Comparison of ENCODE assay signal across 15 cellular contexts in genomic region chr17:80772906-80773242, GRCh38.
DNase-seq lines count a peak whose midpoint lies in the region; ATAC-seq and TF ChIP-seq lines count a peak whose summit lies in the region.
"Had no signal": no experiment of that assay in that cellular context is flagged by ENCODE, and none has a peak within 500 bp of the region (broad histone marks: within the 10 kb centered on the region; RNA-seq: fewer than 3 reads in every experiment).

No MANE protein-coding gene starts in this region.

- H3K4me3 ChIP-seq in mesenchymal stem cell (ENCODE audit: insufficient read depth in 1 of 2, low read depth in 1 of 2, low read length in 2 of 2) (no peak overlapping the region), ovary (no peak overlapping the region)
- H3K4me3 ChIP-seq: smooth muscle cell had no signal

- H3K18ac ChIP-seq in mesenchymal stem cell (ENCODE audit: low read depth in 1 of 2, low read length in 2 of 2), result peak overlapping the region; percentile 65 to 73

- H3K4ac ChIP-seq in mesenchymal stem cell (ENCODE audit: low read depth in 1 of 2, low read length in 2 of 2), result peak overlapping the region in 1 of 2 experiments; percentile 76

- peaks cover 4% of the 10 kb centered on the region for H3K4me1 ChIP-seq in mesenchymal stem cell (ENCODE audit: control insufficient read depth, insufficient read depth, low read depth, low read length)
- H3K4me1 ChIP-seq in ovary (ENCODE audit: insufficient read depth), result no peaks in the 10 kb centered on the region

- CTCF ChIA-PET in activated CD8-positive, alpha-beta T cell treated with anti-CD3 and anti-CD28 coated beads for 36 hours (lab: Charles Lee), result interaction anchor here (1.5 to 4.2 kb wide), 3 partner anchors 10 to 21 kb away, joined by 3 to 25 read pairs (median 13); no protein-coding TSS in a partner anchor

- H3K9ac ChIP-seq in mesenchymal stem cell (ENCODE audit: low read length), result peak overlapping the region; percentile 50

- H3K36me3 ChIP-seq in mesenchymal stem cell (ENCODE audit: control insufficient read depth in 1 of 2, insufficient read depth in 2 of 2, low read depth in 1 of 2, low read length in 2 of 2) (peaks cover 10 to 33% of the 10 kb centered on the region in 2 experiments), ovary (no peaks in the 10 kb centered on the region)

- peak overlapping the region in 1 of 2 experiments; percentile 64 for H3K14ac ChIP-seq in mesenchymal stem cell (ENCODE audit: low read length in 2 of 2)

- no peak overlapping the region for H3K23ac ChIP-seq in mesenchymal stem cell (ENCODE audit: low read length in 2 of 2)

- H3K27me3 Mint-ChIP-seq in activated CD4-positive, alpha-beta T cell treated with anti-CD3 and anti-CD28 coated beads, Interleukin-2, amount 10 ng/mL, durations not matched to agents 24 days and 14 days, result no peaks in the 10 kb centered on the region
- H3K27me3 Mint-ChIP-seq in activated CD8-positive, alpha-beta T cell treated with anti-CD3 and anti-CD28 coated beads for 36 hours, result no peaks in the 10 kb centered on the region
- H3K27me3 Mint-ChIP-seq: activated CD4-positive, alpha-beta memory T cell treated with anti-CD3 and anti-CD28 coated beads, Interleukin-2, amount 10 ng/mL, durations not matched to agents 7 days and 5 days had no signal

- POLR2A ChIA-PET in activated CD8-positive, alpha-beta T cell treated with anti-CD3 and anti-CD28 coated beads for 36 hours (lab: Charles Lee), result no interaction called here

- H3K27ac ChIP-seq in mesenchymal stem cell (ENCODE audit: low read length, poor library complexity, severe bottlenecking) (no peak overlapping the region), temporal lobe (ENCODE audit: low read depth, low read length) (peak overlapping the region; percentile 89), ovary (no peak overlapping the region)

- no peaks in the 10 kb centered on the region for H3K27me3 ChIP-seq in mesenchymal stem cell (ENCODE audit: control insufficient read depth in 1 of 2, insufficient read depth in 1 of 2, low read length in 2 of 2)
- no peaks in the 10 kb centered on the region for H3K27me3 ChIP-seq in ovary

- H3K4me1 Mint-ChIP-seq in activated CD4-positive, alpha-beta T cell treated with anti-CD3 and anti-CD28 coated beads, Interleukin-2, amount 10 ng/mL, durations not matched to agents 24 days and 14 days, result peaks cover 72% of the 10 kb centered on the region
- H3K4me1 Mint-ChIP-seq in activated CD8-positive, alpha-beta T cell treated with anti-CD3 and anti-CD28 coated beads for 36 hours (ENCODE audit: low read depth), result peaks cover 59% of the 10 kb centered on the region

- no peak for DNase-seq in activated CD4-positive, alpha-beta T cell treated with anti-CD3 and anti-CD28 coated beads, Interleukin-2, amount 10 ng/mL, durations not matched to agents 24 days and 14 days
- no peak for DNase-seq in activated CD4-positive, alpha-beta T cell treated with anti-CD3 and anti-CD28 coated beads, Interleukin-2, amount 50 U/mL, for 4 hours
- no peak for DNase-seq in activated CD8-positive, alpha-beta T cell treated with anti-CD3 and anti-CD28 coated beads for 36 hours
- DNase-seq in mesenchymal stem cell, result no peak
- no peak for DNase-seq in ovary
- DNase-seq: activated CD4-positive, alpha-beta memory T cell treated with anti-CD3 and anti-CD28 coated beads, Interleukin-2, amount 10 ng/mL, durations not matched to agents 7 days and 5 days; aorta; effector memory CD4-positive, alpha-beta T cell; natural killer cell; NK-92 treated with Interleukin-12 subunit alpha and Interleukin-12 subunit beta, amount 100 ng/mL, for 24 hours; SW 1271 had no signal

- no peak for TF ChIP-seq POLR2A in ovary (IDR thresholded peaks at IDR 0.05)

- H3K4me3 Mint-ChIP-seq in activated CD4-positive, alpha-beta T cell treated with anti-CD3 and anti-CD28 coated beads, Interleukin-2, amount 10 ng/mL, durations not matched to agents 24 days and 14 days, result peak overlapping the region; percentile 39
- no peak overlapping the region for H3K4me3 Mint-ChIP-seq in activated CD8-positive, alpha-beta T cell treated with anti-CD3 and anti-CD28 coated beads for 36 hours
- H3K4me3 Mint-ChIP-seq: activated CD4-positive, alpha-beta memory T cell treated with anti-CD3 and anti-CD28 coated beads, Interleukin-2, amount 10 ng/mL, durations not matched to agents 7 days and 5 days; natural killer cell had no signal

- H3K9me3 ChIP-seq in mesenchymal stem cell (ENCODE audit: control insufficient read depth, low read length) (no peaks in the 10 kb centered on the region), ovary (no peaks in the 10 kb centered on the region)

- no peak for TF ChIP-seq CTCF in activated CD8-positive, alpha-beta T cell treated with anti-CD3 and anti-CD28 coated beads for 36 hours (IDR thresholded peaks at IDR 0.05)
- TF ChIP-seq CTCF in ovary (IDR thresholded peaks at IDR 0.05), result no peak

- no peaks in the 10 kb centered on the region for H3K9me3 Mint-ChIP-seq in activated CD4-positive, alpha-beta T cell treated with anti-CD3 and anti-CD28 coated beads, Interleukin-2, amount 10 ng/mL, durations not matched to agents 24 days and 14 days
- H3K9me3 Mint-ChIP-seq in activated CD8-positive, alpha-beta T cell treated with anti-CD3 and anti-CD28 coated beads for 36 hours, result no peaks in the 10 kb centered on the region
- H3K9me3 Mint-ChIP-seq: activated CD4-positive, alpha-beta memory T cell treated with anti-CD3 and anti-CD28 coated beads, Interleukin-2, amount 10 ng/mL, durations not matched to agents 7 days and 5 days; natural killer cell had no signal

- peak overlapping the region; percentile 64 for H4K91ac ChIP-seq in mesenchymal stem cell (ENCODE audit: low read length)

- no peak for ATAC-seq in activated CD8-positive, alpha-beta T cell treated with anti-CD3 and anti-CD28 coated beads for 36 hours
- ATAC-seq in GM21786 (IDR thresholded peaks at IDR 0.05; ENCODE audit: unreplicated experiment), result no peak
- ATAC-seq in HG03025 (IDR thresholded peaks at IDR 0.05; ENCODE audit: low FRiP score, unreplicated experiment), result no peak

- peak overlapping the region; percentile 74 for H4K8ac ChIP-seq in mesenchymal stem cell (ENCODE audit: low read length)

- H2BK120ac ChIP-seq in mesenchymal stem cell (ENCODE audit: low read depth, low read length), result peak overlapping the region; percentile 66

- H3K27ac Mint-ChIP-seq in activated CD4-positive, alpha-beta T cell treated with anti-CD3 and anti-CD28 coated beads, Interleukin-2, amount 10 ng/mL, durations not matched to agents 24 days and 14 days, result peak overlapping the region; percentile 98
- peak overlapping the region; percentile 95 for H3K27ac Mint-ChIP-seq in activated CD8-positive, alpha-beta T cell treated with anti-CD3 and anti-CD28 coated beads for 36 hours
- H3K27ac Mint-ChIP-seq: activated CD4-positive, alpha-beta memory T cell treated with anti-CD3 and anti-CD28 coated beads, Interleukin-2, amount 10 ng/mL, durations not matched to agents 7 days and 5 days; natural killer cell had no signal

- peaks cover 22% of the 10 kb centered on the region for H3K79me1 ChIP-seq in mesenchymal stem cell (replicated peaks; ENCODE audit: low read length, poor library complexity, severe bottlenecking)

- peaks cover 48% of the 10 kb centered on the region for H3K36me3 Mint-ChIP-seq in activated CD4-positive, alpha-beta T cell treated with anti-CD3 and anti-CD28 coated beads, Interleukin-2, amount 10 ng/mL, durations not matched to agents 24 days and 14 days (ENCODE audit: low read depth)
- H3K36me3 Mint-ChIP-seq in activated CD8-positive, alpha-beta T cell treated with anti-CD3 and anti-CD28 coated beads for 36 hours (ENCODE audit: low read depth), result peaks cover 40% of the 10 kb centered on the region

- 94% methylated on average over 8 of the region's 8 CpGs for WGBS in mesenchymal stem cell
- WGBS in ovary, 3 donors, result 91 to 93% (median 91%) methylated on average over 8 of the region's 8 CpGs

- no peak for TF ChIP-seq EP300 in ovary (IDR thresholded peaks at IDR 0.05)

- H2BK12ac ChIP-seq in mesenchymal stem cell (ENCODE audit: low read length in 2 of 2), result peak overlapping the region; percentile 28 to 83

- intact Hi-C loops in activated CD4-positive, alpha-beta T cell treated with anti-CD3 and anti-CD28 coated beads, Interleukin-2, amount 10 ng/mL, durations not matched to agents 24 days and 14 days (cut with micrococcal nuclease), result no loop called here
- intact Hi-C loops in activated CD8-positive, alpha-beta T cell treated with anti-CD3 and anti-CD28 coated beads for 36 hours (cut with micrococcal nuclease), result no loop called here
- intact Hi-C loops in ovary (cut with DNase I), result loop anchor here in 1 of 4 donors (10.0 kb wide), 1 partner anchor 62 kb away; no protein-coding TSS in a partner anchor

- no peak overlapping the region for H2AK5ac ChIP-seq in mesenchymal stem cell (ENCODE audit: low read length, severe bottlenecking)

- no peak overlapping the region for H2AFZ ChIP-seq in mesenchymal stem cell (ENCODE audit: low read depth, low read length)

- no peak overlapping the region for H3K4me2 ChIP-seq in mesenchymal stem cell (ENCODE audit: low read length, poor library complexity, severe bottlenecking)

- H2BK5ac ChIP-seq in mesenchymal stem cell (ENCODE audit: low read depth, low read length, poor library complexity, severe bottlenecking), result no peak overlapping the region

- H2BK15ac ChIP-seq in mesenchymal stem cell (ENCODE audit: low read depth, poor library complexity, severe bottlenecking), result no peak overlapping the region
